ENCODE assay signal across 8 cellular contexts in the genomic region with DNA sequence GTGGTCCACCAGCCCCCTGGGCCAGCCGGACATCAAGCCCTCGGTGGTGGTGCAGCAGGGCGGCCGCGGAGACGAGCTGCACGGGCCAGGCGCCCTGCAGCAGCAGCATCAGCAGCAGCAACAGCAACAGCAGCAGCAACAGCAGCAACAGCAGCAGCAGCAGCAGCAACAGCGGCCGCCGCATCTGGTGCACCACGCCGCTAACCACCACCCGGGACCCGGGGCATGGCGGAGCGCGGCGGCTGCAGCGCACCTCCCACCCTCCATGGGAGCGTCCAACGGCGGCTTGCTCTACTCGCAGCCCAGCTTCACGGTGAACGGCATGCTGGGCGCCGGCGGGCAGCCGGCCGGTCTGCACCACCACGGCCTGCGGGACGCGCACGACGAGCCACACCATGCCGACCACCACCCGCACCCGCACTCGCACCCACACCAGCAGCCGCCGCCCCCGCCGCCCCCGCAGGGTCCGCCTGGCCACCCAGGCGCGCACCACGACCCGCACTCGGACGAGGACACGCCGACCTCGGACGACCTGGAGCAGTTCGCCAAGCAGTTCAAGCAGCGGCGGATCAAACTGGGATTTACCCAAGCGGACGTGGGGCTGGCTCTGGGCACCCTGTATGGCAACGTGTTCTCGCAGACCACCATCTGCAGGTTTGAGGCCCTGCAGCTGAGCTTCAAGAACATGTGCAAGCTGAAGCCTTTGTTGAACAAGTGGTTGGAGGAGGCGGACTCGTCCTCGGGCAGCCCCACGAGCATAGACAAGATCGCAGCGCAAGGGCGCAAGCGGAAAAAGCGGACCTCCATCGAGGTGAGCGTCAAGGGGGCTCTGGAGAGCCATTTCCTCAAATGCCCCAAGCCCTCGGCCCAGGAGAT. TPM values are rescaled to one million over a fixed set of nuclear protein-coding genes. Genes with fewer than 3 reads are reported as not detected.
DNase-seq lines count a peak whose midpoint lies in the region; ATAC-seq, FAIRE-seq and TF ChIP-seq lines count a peak whose summit lies in the region.

No MANE protein-coding gene starts in this region.

- dilution Hi-C loops in keratinocyte (cut with MboI; ENCODE audit: extremely low pct_ligation_motif_present, low sequenced_read_pairs): no loop called here

- H3K27ac Mint-ChIP-seq in type B pancreatic cell: peak overlapping the region; percentile 66

- no peak for FAIRE-seq in keratinocyte (lab: Jason Lieb, UNC)

- peak overlapping the region; percentile 2 for H3K4me2 ChIP-seq in keratinocyte (ENCODE audit: control insufficient read depth, extremely low read depth, insufficient read depth, low read depth, low read length)

- no peaks in the 10 kb centered on the region for H3K79me2 ChIP-seq in keratinocyte (ENCODE audit: control insufficient read depth, insufficient read depth, low read length)

- intact Hi-C loops in left cardiac atrium (cut with DNase I): no loop called here

- peaks cover 3% of the 10 kb centered on the region for H4K20me1 ChIP-seq in keratinocyte (ENCODE audit: control insufficient read depth, extremely low read depth, insufficient read depth, low read length)

- peaks cover 1% of the 10 kb centered on the region for H3K36me3 Mint-ChIP-seq in type B pancreatic cell

- no peak overlapping the region for H3K27ac ChIP-seq in cardiac muscle cell
- H3K27ac ChIP-seq in SK-N-MC: peak overlapping the region; percentile 99
- no peak overlapping the region for H3K27ac ChIP-seq in keratinocyte (ENCODE audit: control insufficient read depth, insufficient read depth, low read length)

- no peaks in the 10 kb centered on the region for H3K36me3 ChIP-seq in cardiac muscle cell
- H3K36me3 ChIP-seq in SK-N-MC (ENCODE audit: insufficient read depth, low read length): peaks cover 49% of the 10 kb centered on the region
- H3K36me3 ChIP-seq in keratinocyte (ENCODE audit: control insufficient read depth in 2 of 2, extremely low read depth in 1 of 2, insufficient read depth in 2 of 2, low read length in 2 of 2): no peaks in the 10 kb centered on the region

- H2AFZ ChIP-seq in keratinocyte (ENCODE audit: control insufficient read depth, low read length): no peak overlapping the region

- ATAC-seq in left cardiac atrium (no peak), HG03159 (IDR thresholded peaks at IDR 0.05; ENCODE audit: unreplicated experiment) (no peak)

- peak overlapping the region; percentile 86 for H3K4me3 Mint-ChIP-seq in type B pancreatic cell

- H3K4me1 Mint-ChIP-seq in type B pancreatic cell (ENCODE audit: unreplicated experiment): peaks cover 20% of the 10 kb centered on the region

- TF ChIP-seq CTCF in cardiac muscle cell (IDR thresholded peaks at IDR 0.05; ENCODE audit: low read depth, low read length) (no peak), keratinocyte (optimal IDR thresholded peaks at IDR 0.05 in 1 of 3, IDR thresholded peaks at IDR 0.05 in 1 of 3, conservative IDR thresholded peaks at IDR 0.05 in 1 of 3; ENCODE audit: extremely low read depth in 1 of 3, insufficient read depth in 2 of 3, low read length in 3 of 3) (no peak), type B pancreatic cell (conservative IDR thresholded peaks at IDR 0.05) (no peak)

- peak in 1 of 2 donors; percentile 39 for DNase-seq in cardiac muscle cell (ENCODE audit: low read depth in 1 of 2, low spot score in 1 of 2)
- no peak for DNase-seq in left cardiac atrium
- no peak for DNase-seq in SK-N-MC (ENCODE audit: low read depth, low spot score)
- no peak for DNase-seq in keratinocyte (ENCODE audit: low read depth, low spot score)
- peak; percentile 68 for DNase-seq in type B pancreatic cell (ENCODE audit: extremely low spot score, unreplicated experiment)
- no peak for DNase-seq in kidney glomerular epithelial cell (lab: John Stamatoyannopoulos, UW)
- no peak for DNase-seq in NCI-H2081 treated with DMSO at 0.1 percent for 48 hours (lab: John Stamatoyannopoulos, UW)

- H3K9me3 Mint-ChIP-seq in type B pancreatic cell: no peaks in the 10 kb centered on the region

- no peaks in the 10 kb centered on the region for H3K9me3 ChIP-seq in cardiac muscle cell (ENCODE audit: low read depth)
- H3K9me3 ChIP-seq in SK-N-MC (ENCODE audit: low read depth, low read length): peaks cover 13% of the 10 kb centered on the region; the same call in 1 of the 2 replicates
- H3K9me3 ChIP-seq in keratinocyte (ENCODE audit: control insufficient read depth, low read depth, low read length): no peaks in the 10 kb centered on the region

- H3K27me3 Mint-ChIP-seq in type B pancreatic cell: peaks cover 93% of the 10 kb centered on the region

- H3K27me3 ChIP-seq in cardiac muscle cell (peaks cover 92% of the 10 kb centered on the region), keratinocyte (ENCODE audit: control insufficient read depth, extremely low read depth, insufficient read depth, low read length) (peaks cover 85% of the 10 kb centered on the region)

- H3K9me1 ChIP-seq in keratinocyte (ENCODE audit: control insufficient read depth, extremely low read depth, insufficient read depth, low read length): no peaks in the 10 kb centered on the region

- H3K4me3 ChIP-seq in cardiac muscle cell: peak overlapping the region; percentile 55
- H3K4me3 ChIP-seq in SK-N-MC: peak overlapping the region; percentile 99
- no peak overlapping the region for H3K4me3 ChIP-seq in keratinocyte (ENCODE audit: control insufficient read depth in 2 of 3, extremely low read depth in 1 of 3, insufficient read depth in 2 of 3, low read depth in 1 of 3, low read length in 3 of 3)

- H3K4me1 ChIP-seq in cardiac muscle cell (ENCODE audit: low read depth) (peaks cover 17% of the 10 kb centered on the region), keratinocyte (ENCODE audit: control insufficient read depth, extremely low read depth, insufficient read depth, low read length) (peaks cover 15% of the 10 kb centered on the region)

- H3K9ac ChIP-seq in SK-N-MC (ENCODE audit: insufficient read length) (peak overlapping the region; percentile 98), keratinocyte (ENCODE audit: control insufficient read depth, extremely low read depth, insufficient read depth, low read length) (no peak overlapping the region)

RNA-seq across cellular contexts. Expression of a gene that starts 1.0 kb away (rescaled TPM):
- total RNA-seq in cardiac muscle cell (0.48 and 1.3 TPM in 2 replicates), left cardiac atrium (under 1 TPM in 1 of 2 donors, not detected in 1; 0.03 TPM), type B pancreatic cell (ENCODE audit: low replicate concordance) (1.4 and 2.1 TPM in 2 replicates)
- polyA plus RNA-seq in cardiac muscle cell (0.12 and 0.32 TPM in 2 replicates), keratinocyte (not detected in 3 replicates)
- polyA plus RNA-seq in keratinocyte (2011; ENCODE audit: low read depth): not detected
- not detected in 2 replicates for polyA plus RNA-seq in keratinocyte (2011; cell fraction: cytosol; rRNA removed)
- polyA plus RNA-seq in keratinocyte (2011; cell fraction: nucleus; rRNA removed): 0.03 TPM in 1 of 2 replicates, not detected in the other
- polyA plus RNA-seq in keratinocyte (2012; ENCODE audit: low replicate concordance): not detected in 2 replicates
- polyA minus RNA-seq in keratinocyte: not detected in 3 replicates
- not detected for polyA minus RNA-seq in keratinocyte (2011; cell fraction: cytosol; rRNA and poly(A)+ RNA removed)
- polyA minus RNA-seq in keratinocyte (2011; cell fraction: nucleus; rRNA and poly(A)+ RNA removed): not detected in 2 replicates

Comparison
In these comparisons a context has a peak if more than half of its experiments do, and no peak if none do; other contexts are left out.
1. H3K4me3 ChIP-seq: peak in cardiac muscle cell (single experiment) and SK-N-MC (single experiment); none in keratinocyte (0 of 3).